In genomic region chr6:46963039-46963438, GRCh38 we compare ENCODE assay signal across 34 cellular contexts. TPM values are rescaled to one million over a fixed set of nuclear protein-coding genes. Genes with fewer than 3 reads are reported as not detected.
"Had no signal": no experiment of that assay in that cellular context is flagged by ENCODE, and none has a peak within 500 bp of the region (broad histone marks: within the 10 kb centered on the region; RNA-seq: fewer than 3 reads in every experiment).

No MANE protein-coding gene starts in this region.

- H2AFZ ChIP-seq: PC-9 had no signal

- H3K27ac Mint-ChIP-seq: activated CD4-positive, alpha-beta memory T cell treated with anti-CD3 and anti-CD28 coated beads, Interleukin-2, amount 10 ng/mL, durations not matched to agents 7 days and 5 days; activated CD8-positive, alpha-beta memory T cell treated with anti-CD3 and anti-CD28 coated beads, Interleukin-2, amount 10 ng/mL, durations not matched to agents 7 days and 5 days; activated naive CD4-positive, alpha-beta T cell treated with anti-CD3 and anti-CD28 coated beads, Interleukin-2, amount 10 ng/mL, durations not matched to agents 7 days and 5 days; activated naive CD8-positive, alpha-beta T cell; activated naive CD8-positive, alpha-beta T cell treated with anti-CD3 and anti-CD28 coated beads, Interleukin-2, amount 50 U/mL, for 24 hours had no signal

- H3K4me1 ChIP-seq: breast epithelium had no signal

- ATAC-seq: activated CD8-positive, alpha-beta memory T cell treated with anti-CD3 and anti-CD28 coated beads, Interleukin-2, amount 10 ng/mL, durations not matched to agents 7 days and 5 days; activated naive CD8-positive, alpha-beta T cell treated with anti-CD3 and anti-CD28 coated beads, Interleukin-2, amount 50 U/mL, for 24 hours had no signal

- H3K9me3 Mint-ChIP-seq: activated CD4-positive, alpha-beta memory T cell treated with anti-CD3 and anti-CD28 coated beads, Interleukin-2, amount 10 ng/mL, durations not matched to agents 7 days and 5 days; activated naive CD4-positive, alpha-beta T cell treated with anti-CD3 and anti-CD28 coated beads, Interleukin-2, amount 10 ng/mL, durations not matched to agents 7 days and 5 days; activated naive CD8-positive, alpha-beta T cell treated with anti-CD3 and anti-CD28 coated beads, Interleukin-2, amount 50 U/mL, for 24 hours had no signal

- H3K36me3 ChIP-seq: breast epithelium had no signal

- H3K27me3 Mint-ChIP-seq: activated CD4-positive, alpha-beta memory T cell treated with anti-CD3 and anti-CD28 coated beads, Interleukin-2, amount 10 ng/mL, durations not matched to agents 7 days and 5 days; activated CD8-positive, alpha-beta memory T cell treated with anti-CD3 and anti-CD28 coated beads, Interleukin-2, amount 10 ng/mL, durations not matched to agents 7 days and 5 days had no signal

- H3K4me3 ChIP-seq: breast epithelium, PC-9 had no signal

- H3K4me3 Mint-ChIP-seq: activated CD4-positive, alpha-beta memory T cell treated with anti-CD3 and anti-CD28 coated beads, Interleukin-2, amount 10 ng/mL, durations not matched to agents 7 days and 5 days; activated CD8-positive, alpha-beta memory T cell treated with anti-CD3 and anti-CD28 coated beads, Interleukin-2, amount 10 ng/mL, durations not matched to agents 7 days and 5 days; activated naive CD4-positive, alpha-beta T cell treated with anti-CD3 and anti-CD28 coated beads, Interleukin-2, amount 10 ng/mL, durations not matched to agents 7 days and 5 days; activated naive CD8-positive, alpha-beta T cell; activated naive CD8-positive, alpha-beta T cell treated with anti-CD3 and anti-CD28 coated beads, Interleukin-2, amount 50 U/mL, for 24 hours had no signal

- H3K4me1 Mint-ChIP-seq: activated CD4-positive, alpha-beta memory T cell treated with anti-CD3 and anti-CD28 coated beads, Interleukin-2, amount 10 ng/mL, durations not matched to agents 7 days and 5 days; activated CD8-positive, alpha-beta memory T cell treated with anti-CD3 and anti-CD28 coated beads, Interleukin-2, amount 10 ng/mL, durations not matched to agents 7 days and 5 days; activated naive CD4-positive, alpha-beta T cell treated with anti-CD3 and anti-CD28 coated beads, Interleukin-2, amount 10 ng/mL, durations not matched to agents 7 days and 5 days; activated naive CD8-positive, alpha-beta T cell treated with anti-CD3 and anti-CD28 coated beads, Interleukin-2, amount 50 U/mL, for 24 hours had no signal

- H3K4me2 ChIP-seq: KMS-11, PC-9 had no signal

- DNase-seq: activated CD4-positive, alpha-beta memory T cell treated with anti-CD3 and anti-CD28 coated beads, Interleukin-2, amount 10 ng/mL, durations not matched to agents 7 days and 5 days; activated CD4-positive, alpha-beta T cell treated with anti-CD3 and anti-CD28 coated beads for 1 hour; activated CD4-positive, alpha-beta T cell treated with anti-CD3 and anti-CD28 coated beads for 48 hours; activated CD4-positive, CD25-positive, alpha-beta regulatory T cell; activated CD8-positive, alpha-beta memory T cell treated with anti-CD3 and anti-CD28 coated beads for 24 hours; activated CD8-positive, alpha-beta memory T cell treated with anti-CD3 and anti-CD28 coated beads, Interleukin-2, amount 10 ng/mL, durations not matched to agents 7 days and 5 days; activated CD8-positive, alpha-beta memory T cell treated with anti-CD3 and anti-CD28 coated beads, Interleukin-2, amount 50 U/mL, for 48 hours; activated effector memory CD4-positive, alpha-beta T cell treated with Interleukin-2 at 50 U/mL for 16 hours; activated naive CD4-positive, alpha-beta T cell treated with anti-CD3 and anti-CD28 coated beads, Interleukin-2, amount 10 ng/mL, durations not matched to agents 7 days and 5 days; activated naive CD8-positive, alpha-beta T cell treated with anti-CD3 and anti-CD28 coated beads, Interleukin-2, amount 50 U/mL, for 24 hours; activated T-cell treated with anti-CD3 and anti-CD28 coated beads, Interleukin-2, amount 50 U/mL, for 48 hours; amniotic stem cell; MM.1S; MV-4-11; NCI-H1092; NCI-H1436 treated with DMSO at 0.1 percent for 48 hours; NCI-H1694 treated with DMSO at 0.1 percent for 48 hours; NCI-H2029; NCI-H510A; NCI-H526; NCI-H748 treated with DMSO at 0.1 percent for 48 hours; NK-92 treated with Interleukin-12 subunit alpha and Interleukin-12 subunit beta, amount 100 ng/mL, for 24 hours; PC-9; SW 1271; T-helper 1 cell; T-helper 2 cell; T-helper 9 cell had no signal

- H3K36me3 Mint-ChIP-seq: activated CD8-positive, alpha-beta memory T cell treated with anti-CD3 and anti-CD28 coated beads, Interleukin-2, amount 10 ng/mL, durations not matched to agents 7 days and 5 days; activated naive CD4-positive, alpha-beta T cell treated with anti-CD3 and anti-CD28 coated beads, Interleukin-2, amount 10 ng/mL, durations not matched to agents 7 days and 5 days; activated naive CD8-positive, alpha-beta T cell had no signal

- H3K9me3 ChIP-seq: breast epithelium had no signal

- H3K9ac ChIP-seq: KMS-11 had no signal

- H3K27ac ChIP-seq: KMS-11, PC-9, RWPE1, VCaP had no signal

- H3K27me3 ChIP-seq: breast epithelium had no signal

RNA-seq across cellular contexts. Expression of gene ADGRF5, which starts 41.3 kb away (rescaled TPM):
- total RNA-seq: activated CD4-positive, alpha-beta memory T cell treated with anti-CD3 and anti-CD28 coated beads, Interleukin-2, amount 10 ng/mL, durations not matched to agents 7 days and 5 days; activated CD8-positive, alpha-beta memory T cell treated with anti-CD3 and anti-CD28 coated beads, Interleukin-2, amount 10 ng/mL, durations not matched to agents 7 days and 5 days; LHCN-M2; OCI-LY7 had no signal
